In the genomic region with DNA sequence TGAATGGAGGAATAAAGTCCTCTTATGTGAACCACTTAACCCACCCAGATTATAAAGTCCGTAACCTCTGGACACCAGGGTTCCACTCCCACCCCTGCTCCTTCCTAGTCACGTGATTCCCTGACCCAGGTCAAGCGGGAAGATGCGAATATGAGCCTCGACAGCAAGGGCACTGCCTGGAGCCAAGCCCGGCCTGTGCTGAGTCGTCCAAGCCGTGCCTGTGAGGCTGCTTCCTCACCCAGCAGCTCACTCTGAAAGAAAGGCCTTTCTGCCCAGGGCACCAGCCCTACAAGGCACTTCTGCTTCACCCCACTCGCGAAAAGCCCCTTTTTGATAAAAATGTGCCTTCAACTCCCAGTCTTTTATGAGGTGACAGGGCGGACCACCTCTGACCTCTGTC, we compare ENCODE assay signal across 23 cellular contexts.
"Had no signal": no experiment of that assay in that cellular context is flagged by ENCODE, and none has a peak within 500 bp of the region (broad histone marks: within the 10 kb centered on the region; RNA-seq: fewer than 3 reads in every experiment).

No MANE protein-coding gene starts in this region.

- H3K36me3 ChIP-seq: ovary, prostate gland had no signal

- DNase-seq: activated gamma-delta T cell treated with Interleukin-2 at 50 U/mL for 16 hours; activated T-cell treated with anti-CD3 and anti-CD28 coated beads, Interleukin-2, amount 50 U/mL, for 1 hour; aorta; effector CD8-positive, alpha-beta T cell; foreskin melanocyte; glutamatergic neuron; immature natural killer cell; left lung; naive B cell; ovary; stimulated activated CD4-positive, alpha-beta T cell treated with anti-CD3 and anti-CD28 coated beads, Interleukin-12 subunit alpha, Interleukin-12 subunit beta, amount 100 ng/mL, for 4 hours; stimulated activated CD4-positive, alpha-beta T cell treated with anti-CD3 and anti-CD28 coated beads, Interleukin-4, amount 100 ng/mL, for 4 hours; tibial artery had no signal

- FAIRE-seq: endothelial cell of umbilical vein had no signal

- H3K27me3 Mint-ChIP-seq: activated naive CD4-positive, alpha-beta T cell treated with anti-CD3 and anti-CD28 coated beads, Interleukin-2, amount 50 U/mL, for 24 hours; brain; dendritic cell treated with granulocyte-macrophage colony-stimulating factor and Interleukin-4, amounts not matched to agents 40 ng/mL and 50 ng/mL, for 4 days; naive B cell; stimulated activated naive CD8-positive, alpha-beta T cell treated with anti-CD3 and anti-CD28 coated beads, Interleukin-15, Interleukin-2, amounts not matched to agents 100 ng/mL and 50 ng/mL, for 24 hours had no signal

- H3K4me2 ChIP-seq: hepatocyte had no signal

- H3K9me3 Mint-ChIP-seq: activated naive CD4-positive, alpha-beta T cell treated with anti-CD3 and anti-CD28 coated beads, Interleukin-2, amount 50 U/mL, for 24 hours; brain; dendritic cell treated with granulocyte-macrophage colony-stimulating factor and Interleukin-4, amounts not matched to agents 40 ng/mL and 50 ng/mL, for 4 days; immature natural killer cell; naive B cell; stimulated activated naive CD8-positive, alpha-beta T cell treated with anti-CD3 and anti-CD28 coated beads, Interleukin-15, Interleukin-2, amounts not matched to agents 100 ng/mL and 50 ng/mL, for 24 hours; T-helper 2 cell treated with Interferon-gamma antibody and Interleukin-4, amounts not matched to agents 5 μg/mL and 100 μg/mL, for 36 hours had no signal

- H3K4me3 Mint-ChIP-seq: activated naive CD4-positive, alpha-beta T cell treated with anti-CD3 and anti-CD28 coated beads, Interleukin-2, amount 50 U/mL, for 24 hours; brain; dendritic cell treated with granulocyte-macrophage colony-stimulating factor and Interleukin-4, amounts not matched to agents 40 ng/mL and 50 ng/mL, for 4 days; immature natural killer cell; naive B cell; stimulated activated naive CD8-positive, alpha-beta T cell treated with anti-CD3 and anti-CD28 coated beads, Interleukin-15, Interleukin-2, amounts not matched to agents 100 ng/mL and 50 ng/mL, for 24 hours; T-helper 2 cell treated with Interferon-gamma antibody and Interleukin-4, amounts not matched to agents 5 μg/mL and 100 μg/mL, for 36 hours had no signal

- H3K4me1 ChIP-seq: left lung, prostate gland had no signal

- H3K9me3 ChIP-seq: left lung, ovary, prostate gland, tibial artery had no signal

- H3K27ac ChIP-seq: hepatocyte, left lung, ovary, prostate gland, tibial artery had no signal

- H3K4me3 ChIP-seq: hepatocyte, left lung, lung, ovary, prostate gland, tibial artery had no signal

- H3K27ac Mint-ChIP-seq: activated naive CD4-positive, alpha-beta T cell treated with anti-CD3 and anti-CD28 coated beads, Interleukin-2, amount 50 U/mL, for 24 hours; dendritic cell treated with granulocyte-macrophage colony-stimulating factor and Interleukin-4, amounts not matched to agents 40 ng/mL and 50 ng/mL, for 4 days; naive B cell; stimulated activated naive CD8-positive, alpha-beta T cell treated with anti-CD3 and anti-CD28 coated beads, Interleukin-15, Interleukin-2, amounts not matched to agents 100 ng/mL and 50 ng/mL, for 24 hours; T-helper 2 cell treated with Interferon-gamma antibody and Interleukin-4, amounts not matched to agents 5 μg/mL and 100 μg/mL, for 36 hours had no signal

- ATAC-seq: esophagus mucosa, left lung had no signal

- H3K27me3 ChIP-seq: hepatocyte, left lung, ovary, tibial artery had no signal

- H3K79me2 ChIP-seq: hepatocyte had no signal

- H2AFZ ChIP-seq: hepatocyte had no signal

- H3K4me1 Mint-ChIP-seq: activated naive CD4-positive, alpha-beta T cell treated with anti-CD3 and anti-CD28 coated beads, Interleukin-2, amount 50 U/mL, for 24 hours; brain; naive B cell had no signal
